Comparison of ENCODE assay signal across 10 cellular contexts in genomic region chr21:25396135-25396711, GRCh38.
A peak's percentile ranks its signal among the peaks of the same experiment; 100 is the strongest.
DNase-seq lines count a peak whose midpoint lies in the region; ATAC-seq and TF ChIP-seq lines count a peak whose summit lies in the region.
"Had no signal": no experiment of that assay in that cellular context is flagged by ENCODE, and none has a peak within 500 bp of the region (broad histone marks: within the 10 kb centered on the region; RNA-seq: fewer than 3 reads in every experiment).

No MANE protein-coding gene starts in this region.

- no peak overlapping the region for H3K4me2 ChIP-seq in hepatocyte

- no peaks in the 10 kb centered on the region for H3K9me3 Mint-ChIP-seq in activated CD4-positive, alpha-beta memory T cell treated with anti-CD3 and anti-CD28 coated beads, Interleukin-2, amount 10 ng/mL, durations not matched to agents 7 days and 5 days

- no peaks in the 10 kb centered on the region for H3K9me2 ChIP-seq in hepatocyte (replicated peaks; ENCODE audit: insufficient read depth)

- WGBS in hepatocyte (ENCODE audit: low lambda C conversion rate, missing lambda C conversion rate), result 91% methylated on average over 8 of the region's 8 CpGs

- intact Hi-C loops in left ventricle myocardium superior (cut with micrococcal nuclease), result no loop called here

- ATAC-seq in HG02970 (IDR thresholded peaks at IDR 0.05; ENCODE audit: low FRiP score, unreplicated experiment), result peak; percentile 75
- ATAC-seq in left ventricle myocardium superior, result no peak

- H3K4me3 Mint-ChIP-seq in activated CD4-positive, alpha-beta memory T cell treated with anti-CD3 and anti-CD28 coated beads, Interleukin-2, amount 10 ng/mL, durations not matched to agents 7 days and 5 days, result peak overlapping the region; percentile 12

- TF ChIP-seq CTCF in hepatocyte (IDR thresholded peaks at IDR 0.05; ENCODE audit: poor library complexity), result no peak

- no peaks in the 10 kb centered on the region for H3K4me1 ChIP-seq in hepatocyte (ENCODE audit: insufficient read depth)

- H3K36me3 Mint-ChIP-seq in activated CD4-positive, alpha-beta memory T cell treated with anti-CD3 and anti-CD28 coated beads, Interleukin-2, amount 10 ng/mL, durations not matched to agents 7 days and 5 days (ENCODE audit: low read depth), result peaks cover 3% of the 10 kb centered on the region

- POLR2A ChIA-PET in activated CD4-positive, alpha-beta memory T cell treated with anti-CD3 and anti-CD28 coated beads, Interleukin-2, amount 10 ng/mL, durations not matched to agents 7 days and 5 days (lab: Charles Lee), result interaction anchor here (0.7 to 0.9 kb wide), 2 partner anchors 66 to 1175 kb away, joined by 3 read pairs; no protein-coding TSS in a partner anchor

- peak; percentile 41 for DNase-seq in GM19238 (ENCODE audit: insufficient read length, low spot score)
- peak; percentile 65 for DNase-seq in activated CD4-positive, alpha-beta memory T cell treated with anti-CD3 and anti-CD28 coated beads, Interleukin-2, amount 10 ng/mL, durations not matched to agents 7 days and 5 days
- peak; percentile 55 for DNase-seq in stimulated activated CD8-positive, alpha-beta memory T cell treated with anti-CD3 and anti-CD28 coated beads, Interleukin-12 subunit alpha, Interleukin-12 subunit beta, amount 100 ng/mL, for 24 hours (ENCODE audit: extremely low read depth)
- no peak for DNase-seq in anterior cingulate cortex (lab: John Stamatoyannopoulos, UW)
- DNase-seq in NCI-H1092 (lab: John Stamatoyannopoulos, UW), result no peak
- no peak for DNase-seq in hepatocyte (ENCODE audit: low spot score)
- DNase-seq in left ventricle myocardium superior, result no peak
- DNase-seq: T1000 had no signal

- no peaks in the 10 kb centered on the region for H3K27me3 ChIP-seq in hepatocyte

- no peaks in the 10 kb centered on the region for H4K20me1 ChIP-seq in hepatocyte (ENCODE audit: insufficient read depth, poor library complexity, severe bottlenecking)

- H3K4me1 Mint-ChIP-seq in activated CD4-positive, alpha-beta memory T cell treated with anti-CD3 and anti-CD28 coated beads, Interleukin-2, amount 10 ng/mL, durations not matched to agents 7 days and 5 days, result peaks cover 8% of the 10 kb centered on the region

- H2AFZ ChIP-seq in hepatocyte, result no peak overlapping the region

- no peak overlapping the region for H3K4me3 ChIP-seq in hepatocyte

- H3K27me3 Mint-ChIP-seq in activated CD4-positive, alpha-beta memory T cell treated with anti-CD3 and anti-CD28 coated beads, Interleukin-2, amount 10 ng/mL, durations not matched to agents 7 days and 5 days, result no peaks in the 10 kb centered on the region

- no peaks in the 10 kb centered on the region for H3K36me3 ChIP-seq in hepatocyte (replicated peaks; ENCODE audit: insufficient read depth, low read depth)

- H3K9me3 ChIP-seq in hepatocyte (ENCODE audit: low read depth), result no peaks in the 10 kb centered on the region

- H3K27ac ChIP-seq in hepatocyte, result no peak overlapping the region
- H3K27ac ChIP-seq: HL-60 had no signal

- H3K79me2 ChIP-seq in hepatocyte, result no peaks in the 10 kb centered on the region

- peak overlapping the region; percentile 13 for H3K27ac Mint-ChIP-seq in activated CD4-positive, alpha-beta memory T cell treated with anti-CD3 and anti-CD28 coated beads, Interleukin-2, amount 10 ng/mL, durations not matched to agents 7 days and 5 days

- CTCF ChIA-PET in activated CD4-positive, alpha-beta memory T cell treated with anti-CD3 and anti-CD28 coated beads, Interleukin-2, amount 10 ng/mL, durations not matched to agents 7 days and 5 days (lab: Charles Lee), result interaction anchor here (2.0 kb wide), 1 partner anchor 10 kb away, joined by 9 read pairs; no protein-coding TSS in a partner anchor

Comparison
In these comparisons a context has a peak if more than half of its experiments do, and no peak if none do; other contexts are left out.
1. DNase-seq: peak in GM19238 (single experiment), activated CD4-positive, alpha-beta memory T cell treated with anti-CD3 and anti-CD28 coated beads, Interleukin-2, amount 10 ng/mL, durations not matched to agents 7 days and 5 days (single experiment) and stimulated activated CD8-positive, alpha-beta memory T cell treated with anti-CD3 and anti-CD28 coated beads, Interleukin-12 subunit alpha, Interleukin-12 subunit beta, amount 100 ng/mL, for 24 hours (single experiment); none in anterior cingulate cortex (0 of 58), NCI-H1092 (single experiment), hepatocyte (single experiment) and left ventricle myocardium superior (single experiment).